Comparison of ENCODE assay signal across 27 cellular contexts in the genomic region with DNA sequence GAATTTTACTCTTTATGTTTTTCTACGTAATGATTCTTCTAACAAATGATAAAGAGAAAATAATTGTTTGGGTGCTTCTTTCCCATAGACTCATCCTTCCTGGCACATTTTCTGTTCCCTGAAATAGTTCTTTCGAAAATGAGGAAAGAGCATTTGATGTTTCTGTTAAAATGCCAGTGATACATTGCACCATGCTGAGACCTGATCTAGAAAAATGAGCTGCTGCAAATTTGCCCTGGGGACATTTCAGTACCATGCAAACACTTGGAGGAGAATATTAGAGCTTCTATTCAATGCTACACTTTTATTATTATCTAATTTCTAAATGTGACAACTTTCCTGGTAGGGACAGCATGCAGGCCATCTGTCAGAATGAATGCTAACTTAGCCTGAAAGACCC.
"Had no signal": no experiment of that assay in that cellular context is flagged by ENCODE, and none has a peak within 500 bp of the region (broad histone marks: within the 10 kb centered on the region; RNA-seq: fewer than 3 reads in every experiment).

No MANE protein-coding gene starts in this region.

- DNase-seq: activated CD4-positive, alpha-beta memory T cell treated with anti-CD3 and anti-CD28 coated beads for 36 hours; activated CD4-positive, alpha-beta T cell treated with anti-CD3 and anti-CD28 coated beads, Interleukin-2, amount 10 ng/mL, durations not matched to agents 24 days and 14 days; activated CD8-positive, alpha-beta memory T cell treated with anti-CD3 and anti-CD28 coated beads, Interleukin-2, amount 50 U/mL, for 4 hours; activated gamma-delta T cell; activated naive CD4-positive, alpha-beta T cell treated with anti-CD3 and anti-CD28 coated beads, Interleukin-2, amount 10 ng/mL, durations not matched to agents 7 days and 5 days; activated naive CD8-positive, alpha-beta T cell treated with anti-CD3 and anti-CD28 coated beads, Interleukin-2, amount 10 ng/mL, durations not matched to agents 7 days and 5 days; activated T-cell treated with anti-CD3 and anti-CD28 coated beads, Interleukin-2, amount 50 U/mL, for 1 hour; amniotic stem cell; colonic mucosa; effector CD8-positive, alpha-beta T cell; head of caudate nucleus; hippocampal formation; naive thymus-derived CD4-positive, alpha-beta T cell; occipital lobe; posterior cingulate gyrus; stimulated activated CD4-positive, alpha-beta T cell treated with anti-CD3 and anti-CD28 coated beads, Interleukin-12 subunit alpha, Interleukin-12 subunit beta, amount 100 ng/mL, for 4 hours; stimulated activated CD4-positive, alpha-beta T cell treated with anti-CD3 and anti-CD28 coated beads, Interleukin-4, amount 100 ng/mL, for 1 hour; stimulated activated naive CD8-positive, alpha-beta T cell treated with anti-CD3 and anti-CD28 coated beads, Interleukin-15, Interleukin-2, amounts not matched to agents 100 U/mL and 50 U/mL, for 24 hours; T-helper 17 cell; T1000; testis; transverse colon; WERI-Rb-1 had no signal

- H3K4me1 ChIP-seq: colonic mucosa, gastroesophageal sphincter, testis, transverse colon had no signal

- H3K27me3 ChIP-seq: colonic mucosa, gastroesophageal sphincter, testis, transverse colon had no signal

- H3K4me3 ChIP-seq: colonic mucosa, gastroesophageal sphincter, skin epidermis, testis, transverse colon had no signal

- H3K36me3 ChIP-seq: colonic mucosa, gastroesophageal sphincter, transverse colon, WERI-Rb-1 had no signal

- ATAC-seq: activated CD4-positive, CD25-positive, alpha-beta regulatory T cell treated with anti-CD3 and anti-CD28 coated beads, Interleukin-2, amount 50 U/mL, for 24 hours; gastroesophageal sphincter; naive thymus-derived CD4-positive, alpha-beta T cell; sciatic nerve; stimulated activated naive CD8-positive, alpha-beta T cell treated with anti-CD3 and anti-CD28 coated beads, Interleukin-15, Interleukin-2, amounts not matched to agents 100 U/mL and 50 U/mL, for 24 hours; T-helper 17 cell had no signal

- H3K9me3 ChIP-seq: colonic mucosa, gastroesophageal sphincter, testis, transverse colon had no signal

- H3K27ac ChIP-seq: colonic mucosa, gastroesophageal sphincter, skin epidermis, testis, transverse colon, WERI-Rb-1 had no signal
